Comparison of ENCODE assay signal across 26 cellular contexts in the genomic region with DNA sequence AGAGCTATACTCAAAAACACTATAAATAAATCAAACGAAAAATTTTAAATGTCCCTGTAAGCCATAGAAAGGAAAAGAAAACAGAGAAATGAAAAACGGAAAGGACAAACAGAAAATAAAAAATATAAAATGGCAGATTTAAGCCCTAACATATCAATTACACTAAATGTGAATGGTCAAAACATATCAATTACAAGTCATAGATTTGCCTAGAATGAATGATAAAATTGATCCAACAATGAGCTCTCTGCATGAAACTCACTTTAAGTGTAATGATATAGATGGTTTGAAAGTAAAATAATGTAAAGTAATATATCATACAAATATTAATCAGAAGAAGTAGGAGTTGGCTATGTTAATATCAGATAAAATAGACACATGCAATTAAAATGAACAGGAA.
"Had no signal": no experiment of that assay in that cellular context is flagged by ENCODE, and none has a peak within 500 bp of the region (broad histone marks: within the 10 kb centered on the region; RNA-seq: fewer than 3 reads in every experiment).

No MANE protein-coding gene starts in this region.

- DNase-seq: stimulated activated CD4-positive, alpha-beta T cell treated with anti-CD3 and anti-CD28 coated beads, Interleukin-2, amount 100 ng/mL, for 48 hours; stimulated activated CD4-positive, alpha-beta T cell treated with anti-CD3 and anti-CD28 coated beads, Interleukin-4, amount 100 ng/mL, for 1 hour; stimulated activated CD4-positive, alpha-beta T cell treated with anti-CD3 and anti-CD28 coated beads, Interleukin-4, amount 100 ng/mL, for 24 hours; stimulated activated CD4-positive, alpha-beta T cell treated with anti-CD3 and anti-CD28 coated beads, Interleukin-4, amount 100 ng/mL, for 4 hours; stimulated activated CD8-positive, alpha-beta memory T cell treated with anti-CD3 and anti-CD28 coated beads, Interleukin-4, amount 100 ng/mL, for 48 hours; stimulated activated naive B cell treated with anti-CD40 and anti-IgM and Interleukin-4, amounts not matched to agents 10 μg/mL and 1 μg/mL and 100 μg/mL, for 72 hours; stimulated activated naive CD4-positive, alpha-beta T cell; stimulated activated naive CD4-positive, alpha-beta T cell treated with Interleukin-2 at 50 U/mL for 16 hours; stimulated activated naive CD8-positive, alpha-beta T cell treated with anti-CD3 and anti-CD28 coated beads, Interleukin-15, amount 100 ng/mL, for 72 hours; stimulated activated naive CD8-positive, alpha-beta T cell treated with anti-CD3 and anti-CD28 coated beads, Interleukin-15, Interleukin-2, amounts not matched to agents 100 U/mL and 50 U/mL, for 24 hours; stomach; substantia nigra; testis; thyroid gland; tibial artery; transverse colon; upper lobe of left lung; upper lobe of right lung; uterus had no signal

- ATAC-seq: stimulated activated effector memory CD8-positive, alpha-beta T cell treated with anti-CD3 and anti-CD28 coated beads, Interleukin-12 subunit alpha, Interleukin-12 subunit beta, amount 100 ng/mL, for 72 hours; stimulated activated memory B cell treated with anti-CD40 and anti-IgM and Interleukin-4, amounts not matched to agents 10 μg/mL and 1 μg/mL and 100 μg/mL, for 72 hours; stimulated activated naive B cell treated with anti-CD40 and anti-IgM and Interleukin-4, amounts not matched to agents 10 μg/mL and 1 μg/mL and 100 μg/mL, for 72 hours; stimulated activated naive CD8-positive, alpha-beta T cell treated with anti-CD3 and anti-CD28 coated beads, Interleukin-15, amount 100 ng/mL, for 72 hours; stimulated activated naive CD8-positive, alpha-beta T cell treated with anti-CD3 and anti-CD28 coated beads, Interleukin-15, Interleukin-2, amounts not matched to agents 100 U/mL and 50 U/mL, for 24 hours; upper lobe of right lung had no signal

- H3K4me3 ChIP-seq: stomach, suprapubic skin, testis, thoracic aorta, thyroid gland, tibial artery, tibial nerve, transverse colon, upper lobe of left lung, upper lobe of right lung, uterus, vagina had no signal

- H3K36me3 ChIP-seq: stomach, suprapubic skin, thoracic aorta, thyroid gland, tibial artery, tibial nerve, transverse colon, upper lobe of left lung, upper lobe of right lung, uterus, vagina had no signal

- H3K9me3 ChIP-seq: suprapubic skin, testis, thoracic aorta, thyroid gland, tibial artery, uterus had no signal

- H3K27me3 ChIP-seq: stomach, suprapubic skin, testis, thyroid gland, tibial artery, tibial nerve, transverse colon, upper lobe of left lung, upper lobe of right lung, uterus, vagina had no signal

- FAIRE-seq: urothelium cell line had no signal

- H3K27ac ChIP-seq: stomach, suprapubic skin, testis, thoracic aorta, thyroid gland, tibial artery, tibial nerve, transverse colon, upper lobe of left lung, upper lobe of right lung, uterus, vagina had no signal

- H3K4me1 ChIP-seq: stomach, suprapubic skin, testis, thyroid gland, tibial artery, tibial nerve, transverse colon, upper lobe of left lung, upper lobe of right lung, uterus, vagina had no signal
